24 cellular contexts compared by ENCODE assay signal in genomic region chr19:35008891-35009341, GRCh38. TPM values are rescaled to one million over a fixed set of nuclear protein-coding genes. Genes with fewer than 3 reads are reported as not detected.
DNase-seq lines count a peak whose midpoint lies in the region; ATAC-seq, FAIRE-seq and TF ChIP-seq lines count a peak whose summit lies in the region.
"Had no signal": no experiment of that assay in that cellular context is flagged by ENCODE, and none has a peak within 500 bp of the region (broad histone marks: within the 10 kb centered on the region; RNA-seq: fewer than 3 reads in every experiment).

No MANE protein-coding gene starts in this region.

- H3K4me3 ChIP-seq in gastroesophageal sphincter (no peak overlapping the region), ovary (no peak overlapping the region), upper lobe of right lung (no peak overlapping the region), kidney (ENCODE audit: low read length in 2 of 2) (no peak overlapping the region)
- H3K4me3 ChIP-seq: mucosa of descending colon, neural progenitor cell, thoracic aorta had no signal

- intact Hi-C loops in ovary (cut with DNase I) (no loop called here), upper lobe of right lung (cut with DNase I) (no loop called here), kidney (cut with DNase I) (no loop called here)

- ATAC-seq in stimulated activated naive CD8-positive, alpha-beta T cell treated with anti-CD3 and anti-CD28 coated beads, Interleukin-15, Interleukin-2, amounts not matched to agents 100 U/mL and 50 U/mL, for 24 hours: no peak
- ATAC-seq in gastroesophageal sphincter: peak; percentile 40
- ATAC-seq in upper lobe of right lung: no peak
- ATAC-seq: left lobe of liver, mucosa of descending colon, PC-3 had no signal

- TF ChIP-seq CTCF in gastroesophageal sphincter (IDR thresholded peaks at IDR 0.05): no peak
- TF ChIP-seq CTCF in ovary (IDR thresholded peaks at IDR 0.05): no peak
- no peak for TF ChIP-seq CTCF in upper lobe of right lung (IDR thresholded peaks at IDR 0.05)
- no peak for TF ChIP-seq CTCF in kidney (IDR thresholded peaks at IDR 0.05; ENCODE audit: borderline replicate concordance, extremely low read depth, insufficient read depth)

- no peaks in the 10 kb centered on the region for H3K9me3 Mint-ChIP-seq in stimulated activated naive CD8-positive, alpha-beta T cell treated with anti-CD3 and anti-CD28 coated beads, Interleukin-15, Interleukin-2, amounts not matched to agents 100 ng/mL and 50 ng/mL, for 24 hours
- H3K9me3 Mint-ChIP-seq: activated CD4-positive, alpha-beta T cell treated with anti-CD3 and anti-CD28 coated beads, Interleukin-2, amount 10 ng/mL, durations not matched to agents 7 days and 5 days; neural progenitor cell; T-helper 1 cell treated with Interleukin-12 subunit alpha and Interleukin-12 subunit beta and Interleukin-4 antibody, amounts not matched to agents 30 μg/mL and 1 μg/mL, for 36 hours had no signal

- H3K4me1 ChIP-seq in gastroesophageal sphincter: peaks cover 0 to 71% (median 5%) of the 10 kb centered on the region in 3 donors
- peaks cover 3% of the 10 kb centered on the region for H3K4me1 ChIP-seq in ovary (ENCODE audit: insufficient read depth)
- peaks cover 71% of the 10 kb centered on the region for H3K4me1 ChIP-seq in upper lobe of right lung
- peaks cover 0 to 8% of the 10 kb centered on the region in 2 donors for H3K4me1 ChIP-seq in kidney (ENCODE audit: control insufficient read depth in 1 of 2, insufficient read depth in 1 of 2, low read depth in 1 of 2, low read length in 2 of 2)

- no peak overlapping the region for H3K4me3 Mint-ChIP-seq in stimulated activated naive CD8-positive, alpha-beta T cell treated with anti-CD3 and anti-CD28 coated beads, Interleukin-15, Interleukin-2, amounts not matched to agents 100 ng/mL and 50 ng/mL, for 24 hours
- H3K4me3 Mint-ChIP-seq: activated CD4-positive, alpha-beta T cell treated with anti-CD3 and anti-CD28 coated beads, Interleukin-2, amount 10 ng/mL, durations not matched to agents 7 days and 5 days; neural progenitor cell; T-helper 1 cell treated with Interleukin-12 subunit alpha and Interleukin-12 subunit beta and Interleukin-4 antibody, amounts not matched to agents 30 μg/mL and 1 μg/mL, for 36 hours had no signal

- TF ChIP-seq EP300 in gastroesophageal sphincter (IDR thresholded peaks at IDR 0.05): no peak
- peak; percentile 44 for TF ChIP-seq EP300 in ovary (IDR thresholded peaks at IDR 0.05)

- no peak for TF ChIP-seq POLR2A in gastroesophageal sphincter (IDR thresholded peaks at IDR 0.05)
- TF ChIP-seq POLR2A in ovary (IDR thresholded peaks at IDR 0.05): no peak

- H3K9me3 ChIP-seq in gastroesophageal sphincter: no peaks in the 10 kb centered on the region
- no peaks in the 10 kb centered on the region for H3K9me3 ChIP-seq in ovary
- no peaks in the 10 kb centered on the region for H3K9me3 ChIP-seq in upper lobe of right lung
- H3K9me3 ChIP-seq in kidney (ENCODE audit: control insufficient read depth in 1 of 2, low read length in 2 of 2): no peaks in the 10 kb centered on the region
- H3K9me3 ChIP-seq: mucosa of descending colon, thoracic aorta had no signal

- no peaks in the 10 kb centered on the region for H3K27me3 Mint-ChIP-seq in stimulated activated naive CD8-positive, alpha-beta T cell treated with anti-CD3 and anti-CD28 coated beads, Interleukin-15, Interleukin-2, amounts not matched to agents 100 ng/mL and 50 ng/mL, for 24 hours
- H3K27me3 Mint-ChIP-seq: activated CD4-positive, alpha-beta T cell treated with anti-CD3 and anti-CD28 coated beads, Interleukin-2, amount 10 ng/mL, durations not matched to agents 7 days and 5 days had no signal

- H3K27ac ChIP-seq in gastroesophageal sphincter (peak overlapping the region in 3 of 4 donors; percentile 32 to 57 (median 56)), ovary (no peak overlapping the region), upper lobe of right lung (peak overlapping the region; percentile 85), kidney (ENCODE audit: low read depth in 2 of 2, low read length in 2 of 2) (no peak overlapping the region)
- H3K27ac ChIP-seq: neural progenitor cell, thoracic aorta had no signal

- no peak for DNase-seq in stimulated activated naive CD8-positive, alpha-beta T cell treated with anti-CD3 and anti-CD28 coated beads, Interleukin-15, Interleukin-2, amounts not matched to agents 100 U/mL and 50 U/mL, for 24 hours
- peak in 1 of 5 donors; percentile 40 for DNase-seq in ovary
- no peak for DNase-seq in upper lobe of right lung
- DNase-seq in central memory CD4-positive, alpha-beta T cell: no peak
- no peak for DNase-seq in NCI-H1417 treated with DMSO at 0.1 percent for 48 hours (lab: John Stamatoyannopoulos, UW)
- no peak for DNase-seq in kidney
- DNase-seq: activated CD4-positive, alpha-beta T cell treated with anti-CD3 and anti-CD28 coated beads, Interleukin-2, amount 10 ng/mL, durations not matched to agents 7 days and 5 days; activated effector memory CD4-positive, alpha-beta T cell treated with Interleukin-2 at 50 U/mL for 16 hours; aorta; DMS53; effector CD4-positive, alpha-beta T cell; GF-D8; Karpas-422; NCI-H187 treated with DMSO at 0.1 percent for 48 hours; NCI-H2227 treated with DMSO at 0.1 percent for 48 hours; PC-3 had no signal

- peak overlapping the region; percentile 40 for H3K27ac Mint-ChIP-seq in stimulated activated naive CD8-positive, alpha-beta T cell treated with anti-CD3 and anti-CD28 coated beads, Interleukin-15, Interleukin-2, amounts not matched to agents 100 ng/mL and 50 ng/mL, for 24 hours
- H3K27ac Mint-ChIP-seq: neural progenitor cell; T-helper 1 cell treated with Interleukin-12 subunit alpha and Interleukin-12 subunit beta and Interleukin-4 antibody, amounts not matched to agents 30 μg/mL and 1 μg/mL, for 36 hours had no signal

- FAIRE-seq in kidney (lab: Jason Lieb, UNC): no peak

- H3K4me1 Mint-ChIP-seq in stimulated activated naive CD8-positive, alpha-beta T cell treated with anti-CD3 and anti-CD28 coated beads, Interleukin-15, Interleukin-2, amounts not matched to agents 100 ng/mL and 50 ng/mL, for 24 hours (ENCODE audit: low read depth): peaks cover 62% of the 10 kb centered on the region

- 51 to 54% methylated on average over 4 to 5 of the region's 12 CpGs for WGBS in gastroesophageal sphincter (ENCODE audit: low coverage in 1 of 2), 2 donors
- 78 to 85% (median 82%) methylated on average over 12 of the region's 12 CpGs for whole genome bisulfite sequencing in ovary, 3 donors

- no peak overlapping the region for H3K9ac ChIP-seq in kidney (ENCODE audit: low read length in 2 of 2)
- H3K9ac ChIP-seq: neural progenitor cell had no signal

- peaks cover 63% of the 10 kb centered on the region for H3K36me3 Mint-ChIP-seq in stimulated activated naive CD8-positive, alpha-beta T cell treated with anti-CD3 and anti-CD28 coated beads, Interleukin-15, Interleukin-2, amounts not matched to agents 100 ng/mL and 50 ng/mL, for 24 hours (ENCODE audit: low read depth)

- H3K36me3 ChIP-seq in gastroesophageal sphincter: peaks cover 0 to 63% of the 10 kb centered on the region in 2 donors
- no peaks in the 10 kb centered on the region for H3K36me3 ChIP-seq in ovary
- peaks cover 45% of the 10 kb centered on the region for H3K36me3 ChIP-seq in upper lobe of right lung
- H3K36me3 ChIP-seq in kidney (ENCODE audit: control insufficient read depth in 1 of 2, insufficient read depth in 2 of 2, low read length in 2 of 2): peaks cover 4 to 19% of the 10 kb centered on the region in 2 donors
- H3K36me3 ChIP-seq: neural progenitor cell had no signal

- H3K27me3 ChIP-seq in gastroesophageal sphincter: no peaks in the 10 kb centered on the region
- H3K27me3 ChIP-seq in ovary: no peaks in the 10 kb centered on the region
- no peaks in the 10 kb centered on the region for H3K27me3 ChIP-seq in upper lobe of right lung
- H3K27me3 ChIP-seq: neural progenitor cell had no signal

RNA-seq across cellular contexts. Expression of gene GRAMD1A, which starts 8.8 kb away (rescaled TPM):
- 10 to 100 TPM; 22.0 to 40.0 (median 35.9) TPM for total RNA-seq in gastroesophageal sphincter
- total RNA-seq in ovary: 10 to 100 TPM; 58.3 to 93.7 (median 72.7) TPM
- 10 to 100 TPM; 44.5 to 71.6 TPM for polyA plus RNA-seq in ovary
- 107 TPM for total RNA-seq in upper lobe of right lung
- total RNA-seq in kidney: 87.3 TPM
- 29.8 TPM for polyA plus RNA-seq in kidney (ENCODE audit: insufficient read depth, low read depth, low replicate concordance)

RNA-seq across cellular contexts. Expression of gene SCN1B, which starts 21.4 kb away (rescaled TPM):
- total RNA-seq in gastroesophageal sphincter (10 to 100 TPM in 2 of 4 donors, 1 to 10 TPM in 2; 5.3 to 13.2 (median 9.5) TPM), ovary (10 to 100 TPM in 3 of 7 donors, 1 to 10 TPM in 3, under 1 TPM in 1; 0.83 to 13.9 (median 5.7) TPM), upper lobe of right lung (8.7 TPM), kidney (24.1 TPM)
- polyA plus RNA-seq in ovary (10 to 100 TPM in 1 of 2 donors, 1 to 10 TPM in 1; 3.6 to 10.6 TPM), kidney (ENCODE audit: insufficient read depth, low read depth, low replicate concordance) (9.6 TPM)

RNA-seq across cellular contexts. Expression of gene HPN, which starts 32.6 kb away (rescaled TPM):
- total RNA-seq in gastroesophageal sphincter (1 to 10 TPM in 1 of 4 donors, under 1 TPM in 2, not detected in 1; 0.17 to 1.2 (median 0.27) TPM), ovary (10 to 100 TPM in 1 of 7 donors, 1 to 10 TPM in 5, under 1 TPM in 1; 0.45 to 21.1 (median 3.8) TPM), upper lobe of right lung (36.4 TPM), kidney (134 TPM)
- polyA plus RNA-seq in ovary (under 1 TPM in 1 of 2 donors, not detected in 1; 0.42 TPM), kidney (ENCODE audit: insufficient read depth, low read depth, low replicate concordance) (331 TPM)
- total RNA-seq: activated CD4-positive, alpha-beta T cell treated with anti-CD3 and anti-CD28 coated beads, Interleukin-2, amount 10 ng/mL, durations not matched to agents 7 days and 5 days; H4 had no signal
- polyA plus RNA-seq: aorta had no signal

RNA-seq across cellular contexts. Expression of gene ZNF792, which starts 44.9 kb away (rescaled TPM):
- total RNA-seq in gastroesophageal sphincter (10 to 100 TPM in 1 of 4 donors, 1 to 10 TPM in 3; 6.5 to 10.2 (median 7.3) TPM), ovary (1 to 10 TPM; 2.6 to 5.4 (median 4.5) TPM), upper lobe of right lung (11.5 TPM), kidney (9.1 TPM)
- polyA plus RNA-seq in ovary (1 to 10 TPM; 2.9 to 5.1 TPM), kidney (ENCODE audit: insufficient read depth, low read depth, low replicate concordance) (2.0 TPM)

Comparison
In these comparisons a context has a peak if more than half of its experiments do, and no peak if none do; other contexts are left out.
1. H3K27ac ChIP-seq: peak in gastroesophageal sphincter (3 of 4) and upper lobe of right lung (single experiment); none in ovary (0 of 2) and kidney (0 of 2).